8 cellular contexts compared by ENCODE assay signal in the genomic region with DNA sequence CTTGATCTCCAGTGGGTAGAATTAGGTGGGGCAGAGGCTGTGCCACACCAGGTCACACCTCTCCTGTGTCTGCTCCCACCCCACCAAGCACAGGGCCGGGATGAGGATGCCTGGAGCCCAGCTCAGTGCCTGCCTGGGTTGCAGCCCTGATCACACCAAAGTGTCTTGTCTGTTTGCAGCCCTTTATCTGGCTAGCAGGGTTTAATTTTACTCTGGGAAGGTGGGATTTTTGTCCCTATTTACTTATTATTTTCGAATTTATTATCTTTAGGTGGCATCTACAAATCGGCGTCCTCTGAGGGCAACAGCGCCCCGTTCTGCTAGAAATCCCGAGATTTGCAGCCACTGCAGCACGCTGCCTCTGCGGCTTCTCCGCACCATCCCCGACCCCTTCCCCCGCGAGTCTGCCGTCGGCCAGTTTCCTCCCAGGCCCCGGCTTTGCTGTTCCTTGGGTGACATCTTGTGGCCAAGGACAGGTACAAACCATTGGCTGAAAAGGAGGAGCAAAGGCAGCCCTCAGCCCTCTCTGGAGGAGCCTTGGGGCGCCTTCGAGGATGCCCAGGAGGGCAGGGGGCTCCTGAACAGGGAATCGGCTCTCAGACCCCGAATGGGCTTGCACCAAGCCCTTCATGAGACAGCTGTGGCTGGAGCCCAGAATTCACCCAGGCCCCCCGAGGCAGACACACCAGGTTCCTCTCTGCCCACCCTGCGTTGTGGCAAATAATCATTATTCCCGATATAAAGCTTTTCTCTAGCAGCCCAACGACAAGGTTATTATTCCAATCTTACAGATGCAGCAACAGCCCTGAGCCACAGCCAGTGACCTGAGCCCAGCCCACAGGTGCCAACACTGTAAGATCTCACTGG.
A peak's percentile ranks its signal among the peaks of the same experiment; 100 is the strongest.
DNase-seq lines count a peak whose midpoint lies in the region; ATAC-seq and TF ChIP-seq lines count a peak whose summit lies in the region.

No MANE protein-coding gene starts in this region.

- H3K23ac ChIP-seq in neuronal stem cell (ENCODE audit: low read depth, low read length, poor library complexity): no peak overlapping the region

- H3K4me3 ChIP-seq in foreskin fibroblast (ENCODE audit: low read depth in 1 of 2, low read length in 2 of 2): peak overlapping the region; percentile 18 to 56
- H3K4me3 ChIP-seq in neuronal stem cell (ENCODE audit: low read length in 2 of 2): peak overlapping the region in 1 of 2 donors; percentile 15

- H2BK5ac ChIP-seq in neuronal stem cell (ENCODE audit: low read length): no peak overlapping the region

- H3K36me3 Mint-ChIP-seq in IgD-negative memory B cell: peaks cover 2% of the 10 kb centered on the region

- no peaks in the 10 kb centered on the region for H3K9me3 ChIP-seq in neuronal stem cell (replicated peaks in 1 of 2; ENCODE audit: control insufficient read depth in 2 of 2, insufficient read depth in 1 of 2, low read depth in 1 of 2, low read length in 2 of 2)

- H3K4me1 ChIP-seq in neuronal stem cell (ENCODE audit: control insufficient read depth in 2 of 2, insufficient read depth in 1 of 2, low read depth in 1 of 2, low read length in 2 of 2): peaks cover 5 to 7% of the 10 kb centered on the region in 2 donors

- peaks cover 3% of the 10 kb centered on the region for H3K27me3 Mint-ChIP-seq in IgD-negative memory B cell
- H3K27me3 Mint-ChIP-seq in stimulated activated naive CD8-positive, alpha-beta T cell treated with anti-CD3 and anti-CD28 coated beads, Interleukin-15, amount 100 ng/mL, for 72 hours: peaks cover 33% of the 10 kb centered on the region

- TF ChIP-seq CTCF in GM12873 (IDR thresholded peaks at IDR 0.05; ENCODE audit: insufficient read depth, low read depth, low read length, missing control alignments) (peak; percentile 81), foreskin fibroblast (IDR thresholded peaks at IDR 0.05; ENCODE audit: low read depth, low read length) (peak; percentile 85)

- H3K14ac ChIP-seq in neuronal stem cell (ENCODE audit: low read length): no peak overlapping the region

- H3K9me3 Mint-ChIP-seq in IgD-negative memory B cell: no peaks in the 10 kb centered on the region
- H3K9me3 Mint-ChIP-seq in stimulated activated naive CD8-positive, alpha-beta T cell treated with anti-CD3 and anti-CD28 coated beads, Interleukin-15, amount 100 ng/mL, for 72 hours: no peaks in the 10 kb centered on the region

- H3K18ac ChIP-seq in neuronal stem cell (ENCODE audit: low read length): no peak overlapping the region

- no peak overlapping the region for H4K91ac ChIP-seq in neuronal stem cell (ENCODE audit: low read depth, low read length, poor library complexity)

- WGBS in neuronal stem cell (ENCODE audit: extremely low coverage in 2 of 2, insufficient read length in 2 of 2, insufficient replicate concordance in 1 of 2), 2 donors: no CpG with 5 or more reads among the region's 24 CpGs

- peaks cover 0 to 4% (median 3%) of the 10 kb centered on the region in 3 donors for H3K4me1 Mint-ChIP-seq in IgD-negative memory B cell
- H3K4me1 Mint-ChIP-seq in stimulated activated naive CD8-positive, alpha-beta T cell treated with anti-CD3 and anti-CD28 coated beads, Interleukin-15, amount 100 ng/mL, for 72 hours: peaks cover 14% of the 10 kb centered on the region

- peak overlapping the region; percentile 25 for H2BK15ac ChIP-seq in neuronal stem cell (ENCODE audit: low read length)

- DNase-seq in RKO (ENCODE audit: low spot score) (peak; percentile 87), foreskin fibroblast (peak; percentile 54 to 87), neuronal stem cell (ENCODE audit: low spot score) (peak; percentile 79)
- DNase-seq in activated T-helper 1 cell treated with anti-CD3 and anti-CD28 coated beads, Interleukin-2, amount 50 U/mL, for 16 hours (ENCODE audit: low read depth in 1 of 2, low spot score in 1 of 2): peak; percentile 23 to 35
- peak; percentile 65 to 79 for DNase-seq in stimulated activated naive CD8-positive, alpha-beta T cell treated with anti-CD3 and anti-CD28 coated beads, Interleukin-15, amount 100 ng/mL, for 72 hours

- H3K4ac ChIP-seq in neuronal stem cell (ENCODE audit: low read length): no peak overlapping the region

- H3K79me1 ChIP-seq in neuronal stem cell (ENCODE audit: low read depth, low read length): no peaks in the 10 kb centered on the region

- peak overlapping the region; percentile 84 for H2AFZ ChIP-seq in neuronal stem cell (ENCODE audit: low read length)

- peaks cover 0 to 4% (median 0%) of the 10 kb centered on the region in 3 experiments for H3K27me3 ChIP-seq in neuronal stem cell (ENCODE audit: control insufficient read depth in 3 of 3, insufficient read depth in 3 of 3, low read depth in 1 of 3, low read length in 3 of 3)

- no peak overlapping the region for H4K8ac ChIP-seq in neuronal stem cell (ENCODE audit: low read depth, low read length)

- H2BK12ac ChIP-seq in neuronal stem cell (ENCODE audit: low read length): no peak overlapping the region

- H3K27ac ChIP-seq in neuronal stem cell (replicated peaks; ENCODE audit: low read length): no peak overlapping the region

- H2AK5ac ChIP-seq in neuronal stem cell (ENCODE audit: low read depth, low read length): no peak overlapping the region

- H3K36me3 ChIP-seq in neuronal stem cell (replicated peaks in 1 of 2; ENCODE audit: control insufficient read depth in 2 of 2, insufficient read depth in 2 of 2, low read length in 2 of 2): peaks cover 0 to 2% of the 10 kb centered on the region in 2 donors

- H2BK120ac ChIP-seq in neuronal stem cell (ENCODE audit: low read depth, low read length): no peak overlapping the region

- peak; percentile 95 for ATAC-seq in stimulated activated naive CD8-positive, alpha-beta T cell treated with anti-CD3 and anti-CD28 coated beads, Interleukin-15, amount 100 ng/mL, for 72 hours
- no peak for ATAC-seq in HG02763 (IDR thresholded peaks at IDR 0.05; ENCODE audit: unreplicated experiment)

- peak overlapping the region; percentile 43 for H3K4me2 ChIP-seq in neuronal stem cell (ENCODE audit: insufficient read depth, low read length, poor library complexity, severe bottlenecking)

- H3K9ac ChIP-seq in neuronal stem cell (ENCODE audit: low read depth, low read length, poor library complexity): no peak overlapping the region

- no peak overlapping the region for H3K27ac Mint-ChIP-seq in IgD-negative memory B cell
- H3K27ac Mint-ChIP-seq in stimulated activated naive CD8-positive, alpha-beta T cell treated with anti-CD3 and anti-CD28 coated beads, Interleukin-15, amount 100 ng/mL, for 72 hours: peak overlapping the region; percentile 61 to 76

- H3K4me3 Mint-ChIP-seq in IgD-negative memory B cell: peak overlapping the region in 3 of 4 donors; percentile 46 to 87 (median 77)
- peak overlapping the region; percentile 79 to 80 for H3K4me3 Mint-ChIP-seq in stimulated activated naive CD8-positive, alpha-beta T cell treated with anti-CD3 and anti-CD28 coated beads, Interleukin-15, amount 100 ng/mL, for 72 hours

Comparison
In these comparisons a context has a peak if more than half of its experiments do, and no peak if none do; other contexts are left out.
1. H3K27ac Mint-ChIP-seq: peak in stimulated activated naive CD8-positive, alpha-beta T cell treated with anti-CD3 and anti-CD28 coated beads, Interleukin-15, amount 100 ng/mL, for 72 hours (2 of 2); none in IgD-negative memory B cell (0 of 3).
2. DNase-seq: peak in every context shown above with its lines; median percentile 87 in RKO; 79 in neuronal stem cell; 72 in stimulated activated naive CD8-positive, alpha-beta T cell treated with anti-CD3 and anti-CD28 coated beads, Interleukin-15, amount 100 ng/mL, for 72 hours; 70 in foreskin fibroblast; 29 in activated T-helper 1 cell treated with anti-CD3 and anti-CD28 coated beads, Interleukin-2, amount 50 U/mL, for 16 hours.